In genomic region chr2:2926009-2926857, GRCh38 we compare ENCODE assay signal across 13 cellular contexts.
DNase-seq lines count a peak whose midpoint lies in the region; ATAC-seq, FAIRE-seq and TF ChIP-seq lines count a peak whose summit lies in the region.
"Had no signal": no experiment of that assay in that cellular context is flagged by ENCODE, and none has a peak within 500 bp of the region (broad histone marks: within the 10 kb centered on the region; RNA-seq: fewer than 3 reads in every experiment).

No MANE protein-coding gene starts in this region.

- H3K4me1 ChIP-seq in GM23338 (ENCODE audit: insufficient read depth) (no peaks in the 10 kb centered on the region), transverse colon (no peaks in the 10 kb centered on the region)

- H3K4me3 Mint-ChIP-seq in GM23338 = no peak overlapping the region
- H3K4me3 Mint-ChIP-seq: endodermal cell, nephron progenitor cell had no signal

- H3K9me2 ChIP-seq in GM23338 (ENCODE audit: insufficient read depth) = no peaks in the 10 kb centered on the region; the same call in 1 of the 2 replicates

- 74 to 78% methylated on average over 3 of the region's 3 CpGs for WGBS in transverse colon (ENCODE audit: low coverage in 1 of 2), 2 donors

- H2AFZ ChIP-seq in GM23338 = no peak overlapping the region

- H3K27me3 ChIP-seq in GM23338 (ENCODE audit: insufficient read depth) = no peaks in the 10 kb centered on the region
- H3K27me3 ChIP-seq in transverse colon = no peaks in the 10 kb centered on the region

- H3K36me3 ChIP-seq in GM23338 (ENCODE audit: insufficient read depth) (no peaks in the 10 kb centered on the region), transverse colon (no peaks in the 10 kb centered on the region)

- TF ChIP-seq POLR2A in transverse colon (IDR thresholded peaks at IDR 0.05) = no peak

- H3K36me3 Mint-ChIP-seq in GM23338 (ENCODE audit: low read depth) = peaks cover 4% of the 10 kb centered on the region; the same call in 2 of the 3 replicates

- no peak overlapping the region for H3K27ac Mint-ChIP-seq in GM23338
- H3K27ac Mint-ChIP-seq: endodermal cell, nephron progenitor cell had no signal

- H3K9me3 ChIP-seq in transverse colon = no peaks in the 10 kb centered on the region

- H3F3A ChIP-seq in GM23338 (replicated peaks; ENCODE audit: low read depth) = no peaks in the 10 kb centered on the region

- TF ChIP-seq EP300 in transverse colon (IDR thresholded peaks at IDR 0.05; ENCODE audit: low read depth) = no peak

- H3K9me3 Mint-ChIP-seq in GM23338 = peaks cover 21% of the 10 kb centered on the region

- no peak for DNase-seq in GM18507 (ENCODE audit: extremely low spot score, insufficient read length, low read depth)
- DNase-seq in GM23338 (ENCODE audit: low spot score) = no peak
- DNase-seq in NCI-H2081 treated with DMSO at 0.1 percent for 48 hours (lab: John Stamatoyannopoulos, UW) = no peak
- DNase-seq in kidney glomerular epithelial cell (lab: John Stamatoyannopoulos, UW) = no peak
- DNase-seq in transverse colon = no peak
- DNase-seq: endodermal cell, MV-4-11, NCI-H2227 treated with DMSO at 0.1 percent for 48 hours, nephron progenitor cell had no signal

- TF ChIP-seq CTCF in GM23338 (conservative IDR thresholded peaks at IDR 0.05; ENCODE audit: low read depth in 2 of 2) = no peak
- TF ChIP-seq CTCF in transverse colon (IDR thresholded peaks at IDR 0.05) = no peak

- peaks cover 3% of the 10 kb centered on the region for H3K27me3 Mint-ChIP-seq in GM23338 (ENCODE audit: insufficient read depth, low read depth, poor library complexity)

- ATAC-seq in GM19455 (IDR thresholded peaks at IDR 0.05; ENCODE audit: unreplicated experiment) (peak; percentile 77), HG02852 (IDR thresholded peaks at IDR 0.05; ENCODE audit: unreplicated experiment) (peak; percentile 90), HG03442 (IDR thresholded peaks at IDR 0.05; ENCODE audit: unreplicated experiment) (peak; percentile 94), GM23338 (no peak)

- H3K4me2 ChIP-seq in GM23338 = no peak overlapping the region

- H4K20me1 ChIP-seq in GM23338 (replicated peaks; ENCODE audit: insufficient read depth) = no peaks in the 10 kb centered on the region

- FAIRE-seq in GM18507 (lab: Jason Lieb, UNC) = peak; percentile 5
- FAIRE-seq: astrocyte had no signal

- H3K27ac ChIP-seq in GM23338 (ENCODE audit: low read depth) = no peak overlapping the region
- H3K27ac ChIP-seq in transverse colon = no peak overlapping the region

- H3K4me3 ChIP-seq in GM23338 (no peak overlapping the region), transverse colon (no peak overlapping the region)

- intact Hi-C loops in transverse colon (cut with DNase I; ENCODE audit: low total_unique reads) = no loop called here

- no peaks in the 10 kb centered on the region for H3K4me1 Mint-ChIP-seq in GM23338
- H3K4me1 Mint-ChIP-seq: endodermal cell had no signal

- in situ Hi-C loops in transverse colon (cut with MboI; ENCODE audit: low pct_ligation_motif_present in 1 of 4, low pct_unique_long_range_greater_than_20kb in 1 of 4, low sequenced_read_pairs in 3 of 4) = no loop called here

- no peaks in the 10 kb centered on the region for H3K79me2 ChIP-seq in GM23338 (replicated peaks; ENCODE audit: insufficient read depth)

TF ChIP-seq in GM23338, 12 proteins besides CTCF, POLR2A, EP300 and RAD21 (continues in another document):
- TF ChIP-seq EZH2 (IDR thresholded peaks at IDR 0.05; ENCODE audit: low read depth, unreplicated experiment) (no peak), STAT1 (IDR thresholded peaks at IDR 0.05; ENCODE audit: unreplicated experiment) (no peak), NANOG (IDR thresholded peaks at IDR 0.05; ENCODE audit: borderline replicate concordance) (no peak), CREB1 (CRISPR knock-in tag; IDR thresholded peaks at IDR 0.05; ENCODE audit: low read depth) (no peak), ZNF114 (CRISPR knock-in tag; IDR thresholded peaks at IDR 0.05) (no peak), POLR2AphosphoS5 (IDR thresholded peaks at IDR 0.05; ENCODE audit: low read depth) (no peak), REST (IDR thresholded peaks at IDR 0.05; ENCODE audit: unreplicated experiment) (no peak), JUNB (IDR thresholded peaks at IDR 0.05; ENCODE audit: unreplicated experiment) (no peak), ZNF331 (CRISPR knock-in tag; IDR thresholded peaks at IDR 0.05; ENCODE audit: low read depth) (no peak), ETS1 (IDR thresholded peaks at IDR 0.05) (no peak), EZH2phosphoT487 (IDR thresholded peaks at IDR 0.05; ENCODE audit: unreplicated experiment) (no peak)
